21 cellular contexts compared by ENCODE assay signal in the genomic region with DNA sequence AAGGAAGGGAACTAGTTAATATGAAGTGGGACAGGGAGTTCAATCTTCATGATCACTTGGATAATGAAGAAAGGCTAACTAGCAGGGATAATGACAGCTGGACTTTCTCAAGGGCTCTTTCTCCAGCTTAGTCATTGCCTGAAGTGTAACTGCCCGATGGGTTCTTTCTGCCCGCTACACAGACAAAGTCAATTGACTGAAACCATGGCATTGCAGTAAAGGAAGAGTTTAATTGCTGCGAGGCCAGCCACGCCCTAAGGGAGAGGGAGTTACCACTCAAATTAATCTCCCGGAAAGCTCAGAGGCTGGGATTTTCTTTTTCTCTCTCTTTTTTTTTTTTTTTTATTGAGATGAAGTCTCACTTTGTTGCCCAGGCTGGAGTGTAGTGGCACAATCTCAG. TPM values are rescaled to one million over a fixed set of nuclear protein-coding genes. Genes with fewer than 3 reads are reported as not detected.
A peak's percentile ranks its signal among the peaks of the same experiment; 100 is the strongest.
DNase-seq lines count a peak whose midpoint lies in the region; ATAC-seq, FAIRE-seq and TF ChIP-seq lines count a peak whose summit lies in the region.
"Had no signal": no experiment of that assay in that cellular context is flagged by ENCODE, and none has a peak within 500 bp of the region (broad histone marks: within the 10 kb centered on the region; RNA-seq: fewer than 3 reads in every experiment).

No MANE protein-coding gene starts in this region.

- no peak overlapping the region for H3K27ac Mint-ChIP-seq in activated naive CD4-positive, alpha-beta T cell treated with anti-CD3 and anti-CD28 coated beads, Interleukin-2, amount 50 U/mL, for 72 hours
- H3K27ac Mint-ChIP-seq: activated T-cell treated with anti-CD3 and anti-CD28 coated beads, Interleukin-2, amount 50 U/mL, for 24 hours had no signal

- no peak overlapping the region for H2AFZ ChIP-seq in IMR-90 (replicated peaks; ENCODE audit: low read length, poor library complexity)
- no peak overlapping the region for H2AFZ ChIP-seq in mesenchymal stem cell (ENCODE audit: low read depth, low read length)

- H3K27ac ChIP-seq in BLaER1: peak overlapping the region; percentile 77
- no peak overlapping the region for H3K27ac ChIP-seq in IMR-90 (ENCODE audit: insufficient read depth, low read length)
- H3K27ac ChIP-seq in mesenchymal stem cell (ENCODE audit: low read length, poor library complexity, severe bottlenecking): no peak overlapping the region
- H3K27ac ChIP-seq: psoas muscle had no signal

- intact Hi-C loops in IMR-90 (cut with micrococcal nuclease): no loop called here

- no peaks in the 10 kb centered on the region for H3K36me3 Mint-ChIP-seq in activated naive CD4-positive, alpha-beta T cell treated with anti-CD3 and anti-CD28 coated beads, Interleukin-2, amount 50 U/mL, for 72 hours

- H3K9me1 ChIP-seq in IMR-90 (ENCODE audit: insufficient read depth, low read length): no peaks in the 10 kb centered on the region

- H3K4me1 ChIP-seq in BLaER1 (peaks cover 71% of the 10 kb centered on the region), IMR-90 (ENCODE audit: control insufficient read depth, insufficient read depth, low read length) (peaks cover 8% of the 10 kb centered on the region), mesenchymal stem cell (ENCODE audit: control insufficient read depth, insufficient read depth, low read depth, low read length) (peaks cover 2% of the 10 kb centered on the region)
- H3K4me1 ChIP-seq: psoas muscle, uterus had no signal

- ATAC-seq in IMR-90 (ENCODE audit: low read depth): peak; percentile 44; the same call in 1 of the 2 replicates
- no peak for ATAC-seq in activated naive CD4-positive, alpha-beta T cell treated with anti-CD3 and anti-CD28 coated beads, Interleukin-2, amount 50 U/mL, for 72 hours
- ATAC-seq: psoas muscle, SK-N-SH treated with all-trans-retinoic acid at 6 μM for 48 hours had no signal

- no peak overlapping the region for H3K14ac ChIP-seq in IMR-90 (replicated peaks; ENCODE audit: low read depth, low read length)
- H3K14ac ChIP-seq in mesenchymal stem cell (ENCODE audit: low read length in 2 of 2): no peak overlapping the region

- CTCF ChIA-PET in IMR-90 (lab: Yijun Ruan, JAX): no interaction called here

- no CpG with 5 or more reads among the region's 5 CpGs for WGBS in IMR-90 (ENCODE audit: extremely low coverage in 2 of 2, insufficient read length in 1 of 2), 2 experiments
- 58% methylated on average over 4 of the region's 5 CpGs for WGBS in mesenchymal stem cell

- peak overlapping the region; percentile 76 for H3K4me2 ChIP-seq in BLaER1
- H3K4me2 ChIP-seq in IMR-90 (ENCODE audit: low read depth, low read length): no peak overlapping the region
- no peak overlapping the region for H3K4me2 ChIP-seq in mesenchymal stem cell (ENCODE audit: low read length, poor library complexity, severe bottlenecking)

- no peaks in the 10 kb centered on the region for H3K36me3 ChIP-seq in BLaER1
- H3K36me3 ChIP-seq in IMR-90 (ENCODE audit: control insufficient read depth, insufficient read depth, low read length): no peaks in the 10 kb centered on the region
- H3K36me3 ChIP-seq in bronchial epithelial cell (ENCODE audit: control insufficient read depth, insufficient read depth, low read length): no peaks in the 10 kb centered on the region
- H3K36me3 ChIP-seq in mesenchymal stem cell (ENCODE audit: control insufficient read depth in 1 of 2, insufficient read depth in 2 of 2, low read depth in 1 of 2, low read length in 2 of 2): no peaks in the 10 kb centered on the region
- H3K36me3 ChIP-seq: heart left ventricle, stomach, uterus had no signal

- FAIRE-seq in bronchial epithelial cell (lab: Jason Lieb, UNC): no peak
- FAIRE-seq: TTC549 had no signal

- no TSS peak for BruUV-seq in IMR-90 (replicated peaks; lab: Mats Ljungman, UMichigan)

- H2BK15ac ChIP-seq in IMR-90 (ENCODE audit: low read depth, low read length) (no peak overlapping the region), mesenchymal stem cell (ENCODE audit: low read depth, poor library complexity, severe bottlenecking) (no peak overlapping the region)

- no peak for TF ChIP-seq POLR2A in IMR-90 (IDR thresholded peaks at IDR 0.05; ENCODE audit: low read depth, low read length)

- no peak for TF ChIP-seq CTCF in IMR-90 (conservative IDR thresholded peaks at IDR 0.05; ENCODE audit: low read depth, low read length)
- no peak for TF ChIP-seq CTCF in bronchial epithelial cell (IDR thresholded peaks at IDR 0.05; ENCODE audit: insufficient read depth, low read length, severe bottlenecking)

- H3K9ac ChIP-seq in BLaER1 (peak overlapping the region; percentile 65; the same call in 1 of the 2 replicates), IMR-90 (ENCODE audit: low read depth, low read length) (no peak overlapping the region), mesenchymal stem cell (ENCODE audit: low read length) (no peak overlapping the region)

- no peaks in the 10 kb centered on the region for H3K79me1 ChIP-seq in IMR-90 (ENCODE audit: low read depth in 1 of 2, low read length in 2 of 2)
- H3K79me1 ChIP-seq in mesenchymal stem cell (replicated peaks; ENCODE audit: low read length, poor library complexity, severe bottlenecking): no peaks in the 10 kb centered on the region

- H3K27me3 ChIP-seq in BLaER1: no peaks in the 10 kb centered on the region
- H3K27me3 ChIP-seq in IMR-90 (ENCODE audit: control insufficient read depth, insufficient read depth, low read length): peaks cover 23% of the 10 kb centered on the region
- no peaks in the 10 kb centered on the region for H3K27me3 ChIP-seq in bronchial epithelial cell (ENCODE audit: control insufficient read depth, insufficient read depth, low read length)
- H3K27me3 ChIP-seq in mesenchymal stem cell (ENCODE audit: control insufficient read depth in 1 of 2, insufficient read depth in 1 of 2, low read length in 2 of 2): peaks cover 9 to 15% of the 10 kb centered on the region in 2 experiments
- H3K27me3 ChIP-seq: heart left ventricle, uterus had no signal

- H2BK20ac ChIP-seq in IMR-90 (ENCODE audit: low read depth, low read length): no peak overlapping the region

- peaks cover 24% of the 10 kb centered on the region for H3K9me3 ChIP-seq in BLaER1
- H3K9me3 ChIP-seq in IMR-90 (ENCODE audit: control insufficient read depth, insufficient read depth, low read length): peaks cover 6% of the 10 kb centered on the region
- peaks cover 4% of the 10 kb centered on the region for H3K9me3 ChIP-seq in mesenchymal stem cell (ENCODE audit: control insufficient read depth, low read length)
- H3K9me3 ChIP-seq: psoas muscle, stomach, uterus had no signal

- TF ChIP-seq RAD21 in IMR-90 (IDR thresholded peaks at IDR 0.05; ENCODE audit: low read length): no peak

- H3K23ac ChIP-seq in IMR-90 (ENCODE audit: low read depth, low read length) (no peak overlapping the region), mesenchymal stem cell (ENCODE audit: low read length in 2 of 2) (no peak overlapping the region)

- POLR2A ChIA-PET in IMR-90 (lab: Charles Lee; ENCODE audit: unreplicated experiment): no interaction called here

- H4K91ac ChIP-seq in IMR-90 (ENCODE audit: insufficient read depth, low read depth, low read length) (no peak overlapping the region), mesenchymal stem cell (ENCODE audit: low read length) (no peak overlapping the region)

- H2BK120ac ChIP-seq in IMR-90 (ENCODE audit: low read depth, low read length) (no peak overlapping the region), mesenchymal stem cell (ENCODE audit: low read depth, low read length) (no peak overlapping the region)

- H4K20me1 ChIP-seq in BLaER1 (no peaks in the 10 kb centered on the region), IMR-90 (ENCODE audit: insufficient read depth, low read length) (no peaks in the 10 kb centered on the region)

- H3K4ac ChIP-seq in IMR-90 (ENCODE audit: low read depth, low read length) (no peak overlapping the region), mesenchymal stem cell (ENCODE audit: low read depth in 1 of 2, low read length in 2 of 2) (no peak overlapping the region)

- no peak overlapping the region for H2BK5ac ChIP-seq in IMR-90 (ENCODE audit: low read depth, low read length, poor library complexity, severe bottlenecking)
- H2BK5ac ChIP-seq in mesenchymal stem cell (ENCODE audit: low read depth, low read length, poor library complexity, severe bottlenecking): no peak overlapping the region

- dilution Hi-C loops in IMR-90 (cut with HindIII; ENCODE audit: low sequenced_read_pairs, unreplicated experiment): no loop called here

- no peak overlapping the region for H2BK12ac ChIP-seq in mesenchymal stem cell (ENCODE audit: low read length in 2 of 2)

- no peak overlapping the region for H4K8ac ChIP-seq in IMR-90 (ENCODE audit: low read depth in 2 of 2, low read length in 2 of 2)
- H4K8ac ChIP-seq in mesenchymal stem cell (ENCODE audit: low read length): no peak overlapping the region

- H2AK9ac ChIP-seq in IMR-90 (replicated peaks; ENCODE audit: low read depth, low read length, poor library complexity): no peak overlapping the region

- no peak overlapping the region for H2AK5ac ChIP-seq in IMR-90 (ENCODE audit: low read depth, low read length)
- H2AK5ac ChIP-seq in mesenchymal stem cell (ENCODE audit: low read length, severe bottlenecking): no peak overlapping the region

- no peak overlapping the region for H4K5ac ChIP-seq in IMR-90 (ENCODE audit: low read depth, low read length)

- H3K56ac ChIP-seq in IMR-90 (ENCODE audit: extremely low read depth, insufficient read depth, low read length): no peak overlapping the region

- in situ Hi-C loops in IMR-90 (cut with MboI; ENCODE audit: low sequenced_read_pairs): no loop called here

- H3K18ac ChIP-seq in IMR-90 (ENCODE audit: low read depth, low read length): no peak overlapping the region; the same call in 1 of the 2 replicates
- H3K18ac ChIP-seq in mesenchymal stem cell (ENCODE audit: low read depth in 1 of 2, low read length in 2 of 2): no peak overlapping the region

- H3K4me3 ChIP-seq in BLaER1: no peak overlapping the region; the same call in 1 of the 2 replicates
- no peak overlapping the region for H3K4me3 ChIP-seq in IMR-90 (ENCODE audit: insufficient read depth, low read depth, low read length)
- H3K4me3 ChIP-seq in bronchial epithelial cell (ENCODE audit: low read depth, low read length): no peak overlapping the region
- H3K4me3 ChIP-seq in mesenchymal stem cell (ENCODE audit: insufficient read depth in 1 of 2, low read depth in 1 of 2, low read length in 2 of 2): no peak overlapping the region
- H3K4me3 ChIP-seq: heart left ventricle, psoas muscle, stomach, uterus had no signal

- DNase-seq in IMR-90 (no peak), bronchial epithelial cell (ENCODE audit: low read depth) (peak; percentile 33), mesenchymal stem cell (peak; percentile 80), GDM1 (lab: John Stamatoyannopoulos, UW) (no peak), NCI-H2081 treated with DMSO at 0.1 percent for 48 hours (lab: John Stamatoyannopoulos, UW) (no peak)
- no peak for DNase-seq in effector CD4-positive, alpha-beta T cell
- DNase-seq in activated naive CD4-positive, alpha-beta T cell treated with anti-CD3 and anti-CD28 coated beads, Interleukin-2, amount 50 U/mL, for 72 hours (ENCODE audit: low spot score in 2 of 2): no peak
- DNase-seq: ACHN; activated CD4-positive, alpha-beta T cell treated with anti-CD3 and anti-CD28 coated beads, Interleukin-2, amount 50 U/mL, for 1 hour; activated T-cell treated with anti-CD3 and anti-CD28 coated beads, Interleukin-2, amount 50 U/mL, for 24 hours; COR-L47; heart left ventricle; NCI-H1048; psoas muscle; stomach; uterus had no signal

- H3K9me3 Mint-ChIP-seq in activated naive CD4-positive, alpha-beta T cell treated with anti-CD3 and anti-CD28 coated beads, Interleukin-2, amount 50 U/mL, for 72 hours: no peaks in the 10 kb centered on the region
- H3K9me3 Mint-ChIP-seq: activated T-cell treated with anti-CD3 and anti-CD28 coated beads, Interleukin-2, amount 50 U/mL, for 24 hours had no signal

RNA-seq across cellular contexts. Expression of gene SLC2A5, which starts 16.6 kb away (rescaled TPM):
- total RNA-seq in IMR-90 (2012; rRNA removed) (0.18 TPM in 1 of 2 replicates, not detected in the other), bronchial epithelial cell (under 0.01 and 0.26 TPM in 2 replicates)
- polyA plus RNA-seq in IMR-90 (2012; rRNA removed): 0.03 TPM in 1 of 2 replicates, not detected in the other
- polyA plus RNA-seq in IMR-90 (2012; cell fraction: cytosol; rRNA removed): 0.05 TPM in 1 of 2 replicates, not detected in the other
- polyA plus RNA-seq in IMR-90 (2012; cell fraction: nucleus; rRNA removed; ENCODE audit: low replicate concordance): 0.34 and 0.55 TPM in 2 replicates
- 0.12 TPM for polyA plus RNA-seq in mesenchymal stem cell (2013, experiment 1 of 2)
- 0.05 TPM for polyA plus RNA-seq in mesenchymal stem cell (2013, experiment 2 of 2)
- not detected for total RNA-seq in activated naive CD4-positive, alpha-beta T cell treated with anti-CD3 and anti-CD28 coated beads, Interleukin-2, amount 50 U/mL, for 72 hours
- total RNA-seq: kidney epithelial cell had no signal

RNA-seq across cellular contexts. Expression of gene GPR157, which starts 42.8 kb away (rescaled TPM):
- total RNA-seq in IMR-90 (2012; rRNA removed): 2.2 and 2.7 TPM in 2 replicates
- 1.7 and 1.8 TPM in 2 replicates for polyA plus RNA-seq in IMR-90 (2012; rRNA removed)
- 1.4 TPM in 2 replicates for polyA plus RNA-seq in IMR-90 (2012; cell fraction: cytosol; rRNA removed)
- 2.8 and 3.5 TPM in 2 replicates for polyA plus RNA-seq in IMR-90 (2012; cell fraction: nucleus; rRNA removed; ENCODE audit: low replicate concordance)
- total RNA-seq in bronchial epithelial cell: 44.0 and 69.6 TPM in 2 replicates
- polyA plus RNA-seq in mesenchymal stem cell (2013, experiment 1 of 2): 2.7 TPM
- polyA plus RNA-seq in mesenchymal stem cell (2013, experiment 2 of 2): 2.9 TPM
- total RNA-seq in activated naive CD4-positive, alpha-beta T cell treated with anti-CD3 and anti-CD28 coated beads, Interleukin-2, amount 50 U/mL, for 72 hours: 1 to 10 TPM; 4.5 to 9.1 TPM

RNA-seq across cellular contexts. Expression of gene SLC2A7, which starts 59.8 kb away (rescaled TPM):
- total RNA-seq in IMR-90 (2012; rRNA removed) (not detected in 2 replicates), bronchial epithelial cell (not detected in 2 replicates)
- not detected in 2 replicates for polyA plus RNA-seq in IMR-90 (2012; rRNA removed)
- polyA plus RNA-seq in IMR-90 (2012; cell fraction: cytosol; rRNA removed): not detected in 2 replicates
- not detected in 2 replicates for polyA plus RNA-seq in IMR-90 (2012; cell fraction: nucleus; rRNA removed; ENCODE audit: low replicate concordance)
- not detected for polyA plus RNA-seq in mesenchymal stem cell (2013, experiment 1 of 2)
- not detected for polyA plus RNA-seq in mesenchymal stem cell (2013, experiment 2 of 2)
- not detected for total RNA-seq in activated naive CD4-positive, alpha-beta T cell treated with anti-CD3 and anti-CD28 coated beads, Interleukin-2, amount 50 U/mL, for 72 hours
- total RNA-seq: kidney epithelial cell, mononuclear cell, psoas muscle, stomach, uterus had no signal
- polyA plus RNA-seq: psoas muscle, stomach had no signal

Comparison
In these comparisons a context has a peak if more than half of its experiments do, and no peak if none do; other contexts are left out.
1. DNase-seq: peak in bronchial epithelial cell (single experiment) and mesenchymal stem cell (single experiment); none in IMR-90 (single experiment), effector CD4-positive, alpha-beta T cell (single experiment), GDM1 (single experiment), activated naive CD4-positive, alpha-beta T cell treated with anti-CD3 and anti-CD28 coated beads, Interleukin-2, amount 50 U/mL, for 72 hours (0 of 2) and NCI-H2081 treated with DMSO at 0.1 percent for 48 hours (single experiment).